In genomic region chr10:5318148-5318547, GRCh38 we compare ENCODE assay signal across 19 cellular contexts. TPM values are rescaled to one million over a fixed set of nuclear protein-coding genes. Genes with fewer than 3 reads are reported as not detected.
A peak's percentile ranks its signal among the peaks of the same experiment; 100 is the strongest.
DNase-seq lines count a peak whose midpoint lies in the region; ATAC-seq and TF ChIP-seq lines count a peak whose summit lies in the region.
"Had no signal": no experiment of that assay in that cellular context is flagged by ENCODE, and none has a peak within 500 bp of the region (broad histone marks: within the 10 kb centered on the region; RNA-seq: fewer than 3 reads in every experiment).

No MANE protein-coding gene starts in this region.

- POLR2A ChIA-PET in activated naive CD8-positive, alpha-beta T cell treated with anti-CD3 and anti-CD28 coated beads, Interleukin-2, amount 10 ng/mL, durations not matched to agents 7 days and 5 days (lab: Charles Lee): interaction anchor here (1.1 to 1.6 kb wide), 4 partner anchors 11 to 34 kb away, joined by 3 to 10 read pairs (median 4); no protein-coding TSS in a partner anchor
- POLR2A ChIA-PET in naive thymus-derived CD4-positive, alpha-beta T cell (lab: Charles Lee): interaction anchor here (0.7 to 1.7 kb wide), 10 partner anchors 9 to 152 kb away, joined by 3 to 11 read pairs (median 4); no protein-coding TSS in a partner anchor
- POLR2A ChIA-PET in WTC11 (lab: Charles Lee): no interaction called here

- H3K27me3 ChIP-seq in naive thymus-derived CD4-positive, alpha-beta T cell (ENCODE audit: control insufficient read depth in 2 of 2, insufficient read depth in 2 of 2, low read length in 2 of 2): no peaks in the 10 kb centered on the region
- H3K27me3 ChIP-seq in MG63: no peaks in the 10 kb centered on the region
- H3K27me3 ChIP-seq: esophagus squamous epithelium, heart left ventricle, upper lobe of right lung had no signal

- H3K4me3 ChIP-seq in naive thymus-derived CD4-positive, alpha-beta T cell (ENCODE audit: low read length): no peak overlapping the region
- no peak overlapping the region for H3K4me3 ChIP-seq in MG63
- H3K4me3 ChIP-seq: esophagus squamous epithelium, HAP-1, heart left ventricle, upper lobe of right lung had no signal

- peak overlapping the region; percentile 65 for H3K27ac ChIP-seq in KOPT-K1 (ENCODE audit: low read depth, low read length, poor library complexity, severe bottlenecking)
- H3K27ac ChIP-seq in naive thymus-derived CD4-positive, alpha-beta T cell (ENCODE audit: low read depth, low read length): no peak overlapping the region
- H3K27ac ChIP-seq: heart left ventricle, upper lobe of right lung had no signal

- no peak for DNase-seq in T-helper 2 cell treated with Interferon-gamma antibody and Interleukin-4, amounts not matched to agents 5 μg/mL and 100 μg/mL, for 36 hours (ENCODE audit: low spot score)
- no peak for DNase-seq in T-helper 2 cell
- no peak for DNase-seq in activated naive CD8-positive, alpha-beta T cell treated with anti-CD3 and anti-CD28 coated beads, Interleukin-2, amount 10 ng/mL, durations not matched to agents 7 days and 5 days
- DNase-seq in naive thymus-derived CD4-positive, alpha-beta T cell: no peak
- no peak for DNase-seq in MG63
- DNase-seq in WTC11 (ENCODE audit: low spot score): no peak
- no peak for DNase-seq in ecto neural progenitor cell (ENCODE audit: low spot score)
- DNase-seq: COR-L47, esophagus squamous epithelium, kidney, NCI-H774, upper lobe of right lung had no signal

- peak overlapping the region; percentile 41 for H3K4me3 Mint-ChIP-seq in T-helper 2 cell treated with Interferon-gamma antibody and Interleukin-4, amounts not matched to agents 5 μg/mL and 100 μg/mL, for 36 hours
- peak overlapping the region; percentile 53 for H3K4me3 Mint-ChIP-seq in activated naive CD8-positive, alpha-beta T cell treated with anti-CD3 and anti-CD28 coated beads, Interleukin-2, amount 10 ng/mL, durations not matched to agents 7 days and 5 days
- peak overlapping the region; percentile 60 to 81 (median 72) for H3K4me3 Mint-ChIP-seq in naive thymus-derived CD4-positive, alpha-beta T cell
- no peak overlapping the region for H3K4me3 Mint-ChIP-seq in WTC11
- H3K4me3 Mint-ChIP-seq: dendritic cell treated with granulocyte-macrophage colony-stimulating factor and Interleukin-4, amounts not matched to agents 40 ng/mL and 50 ng/mL, for 4 days had no signal

- H3K4me1 Mint-ChIP-seq in T-helper 2 cell treated with Interferon-gamma antibody and Interleukin-4, amounts not matched to agents 5 μg/mL and 100 μg/mL, for 36 hours (ENCODE audit: low read depth): peaks cover 30% of the 10 kb centered on the region
- peaks cover 47% of the 10 kb centered on the region for H3K4me1 Mint-ChIP-seq in activated naive CD8-positive, alpha-beta T cell treated with anti-CD3 and anti-CD28 coated beads, Interleukin-2, amount 10 ng/mL, durations not matched to agents 7 days and 5 days
- peaks cover 23 to 72% (median 48%) of the 10 kb centered on the region in 7 donors for H3K4me1 Mint-ChIP-seq in naive thymus-derived CD4-positive, alpha-beta T cell
- no peaks in the 10 kb centered on the region for H3K4me1 Mint-ChIP-seq in WTC11

- H3K9me3 Mint-ChIP-seq in T-helper 2 cell treated with Interferon-gamma antibody and Interleukin-4, amounts not matched to agents 5 μg/mL and 100 μg/mL, for 36 hours: peaks cover 10% of the 10 kb centered on the region
- H3K9me3 Mint-ChIP-seq in activated naive CD8-positive, alpha-beta T cell treated with anti-CD3 and anti-CD28 coated beads, Interleukin-2, amount 10 ng/mL, durations not matched to agents 7 days and 5 days: peaks cover 9% of the 10 kb centered on the region
- peaks cover 0 to 25% (median 6%) of the 10 kb centered on the region in 11 donors for H3K9me3 Mint-ChIP-seq in naive thymus-derived CD4-positive, alpha-beta T cell
- H3K9me3 Mint-ChIP-seq in WTC11: peaks cover 23% of the 10 kb centered on the region

- no peak for ATAC-seq in activated naive CD8-positive, alpha-beta T cell treated with anti-CD3 and anti-CD28 coated beads, Interleukin-2, amount 10 ng/mL, durations not matched to agents 7 days and 5 days (ENCODE audit: low read depth)
- ATAC-seq in naive thymus-derived CD4-positive, alpha-beta T cell: no peak
- ATAC-seq in WTC11: no peak
- ATAC-seq: upper lobe of right lung had no signal

- peak overlapping the region; percentile 76 for H3K27ac Mint-ChIP-seq in T-helper 2 cell treated with Interferon-gamma antibody and Interleukin-4, amounts not matched to agents 5 μg/mL and 100 μg/mL, for 36 hours
- peak overlapping the region; percentile 70 for H3K27ac Mint-ChIP-seq in activated naive CD8-positive, alpha-beta T cell treated with anti-CD3 and anti-CD28 coated beads, Interleukin-2, amount 10 ng/mL, durations not matched to agents 7 days and 5 days
- peak overlapping the region; percentile 38 to 94 (median 77) for H3K27ac Mint-ChIP-seq in naive thymus-derived CD4-positive, alpha-beta T cell
- no peak overlapping the region for H3K27ac Mint-ChIP-seq in WTC11
- H3K27ac Mint-ChIP-seq: dendritic cell treated with granulocyte-macrophage colony-stimulating factor and Interleukin-4, amounts not matched to agents 40 ng/mL and 50 ng/mL, for 4 days had no signal

- H3K9me3 ChIP-seq in KOPT-K1 (ENCODE audit: insufficient read depth, low read length, poor library complexity, severe bottlenecking): no peaks in the 10 kb centered on the region
- no peaks in the 10 kb centered on the region for H3K9me3 ChIP-seq in naive thymus-derived CD4-positive, alpha-beta T cell (ENCODE audit: control insufficient read depth in 2 of 3, low read length in 3 of 3)
- no peaks in the 10 kb centered on the region for H3K9me3 ChIP-seq in MG63
- H3K9me3 ChIP-seq: esophagus squamous epithelium, HAP-1, upper lobe of right lung had no signal

- intact Hi-C loops in naive thymus-derived CD4-positive, alpha-beta T cell (cut with micrococcal nuclease): loop anchor here in 1 of 2 donors (1.0 kb wide), 1 partner anchor 21 kb away; no protein-coding TSS in a partner anchor

- H3K36me3 Mint-ChIP-seq in T-helper 2 cell treated with Interferon-gamma antibody and Interleukin-4, amounts not matched to agents 5 μg/mL and 100 μg/mL, for 36 hours (ENCODE audit: low read depth): peaks cover 2% of the 10 kb centered on the region
- peaks cover 9% of the 10 kb centered on the region for H3K36me3 Mint-ChIP-seq in activated naive CD8-positive, alpha-beta T cell treated with anti-CD3 and anti-CD28 coated beads, Interleukin-2, amount 10 ng/mL, durations not matched to agents 7 days and 5 days
- H3K36me3 Mint-ChIP-seq in naive thymus-derived CD4-positive, alpha-beta T cell: peaks cover 0 to 16% (median 8%) of the 10 kb centered on the region in 5 donors
- H3K36me3 Mint-ChIP-seq in WTC11: peaks cover 6% of the 10 kb centered on the region

- peaks cover 18 to 19% of the 10 kb centered on the region in 2 donors for H3K4me1 ChIP-seq in naive thymus-derived CD4-positive, alpha-beta T cell (ENCODE audit: control insufficient read depth in 2 of 2, insufficient read depth in 2 of 2, low read length in 2 of 2)
- H3K4me1 ChIP-seq: HAP-1, upper lobe of right lung had no signal

- H3K36me3 ChIP-seq in KOPT-K1 (ENCODE audit: insufficient read depth, low read length) (no peaks in the 10 kb centered on the region), MG63 (no peaks in the 10 kb centered on the region)
- no peaks in the 10 kb centered on the region for H3K36me3 ChIP-seq in naive thymus-derived CD4-positive, alpha-beta T cell (ENCODE audit: control insufficient read depth in 2 of 3, insufficient read depth in 3 of 3, low read length in 3 of 3)
- H3K36me3 ChIP-seq: esophagus squamous epithelium, HAP-1, heart left ventricle, upper lobe of right lung had no signal

- TF ChIP-seq CTCF in WTC11 (IDR thresholded peaks at IDR 0.05): no peak

- CTCF ChIA-PET in naive thymus-derived CD4-positive, alpha-beta T cell (lab: Charles Lee): interaction anchor here (1.5 to 2.0 kb wide), 2 partner anchors 22 to 32 kb away, joined by 3 to 5 read pairs; no protein-coding TSS in a partner anchor
- CTCF ChIA-PET in WTC11 (lab: Charles Lee): no interaction called here

- peaks cover 2% of the 10 kb centered on the region for H3K27me3 Mint-ChIP-seq in T-helper 2 cell treated with Interferon-gamma antibody and Interleukin-4, amounts not matched to agents 5 μg/mL and 100 μg/mL, for 36 hours (ENCODE audit: low read depth)
- H3K27me3 Mint-ChIP-seq in activated naive CD8-positive, alpha-beta T cell treated with anti-CD3 and anti-CD28 coated beads, Interleukin-2, amount 10 ng/mL, durations not matched to agents 7 days and 5 days: no peaks in the 10 kb centered on the region
- H3K27me3 Mint-ChIP-seq in naive thymus-derived CD4-positive, alpha-beta T cell: no peaks in the 10 kb centered on the region
- no peaks in the 10 kb centered on the region; the same call in 1 of the 2 replicates for H3K27me3 Mint-ChIP-seq in WTC11 (ENCODE audit: low read depth)
- H3K27me3 Mint-ChIP-seq: dendritic cell treated with granulocyte-macrophage colony-stimulating factor and Interleukin-4, amounts not matched to agents 40 ng/mL and 50 ng/mL, for 4 days had no signal

TF ChIP-seq in WTC11, 78 proteins besides CTCF, POLR2A, EP300 and RAD21 (continues in another document):
- TF ChIP-seq PREB (CRISPR knock-in tag; IDR thresholded peaks at IDR 0.05; ENCODE audit: borderline replicate concordance) (no peak), SP1 (CRISPR knock-in tag; conservative IDR thresholded peaks at IDR 0.05) (no peak), ZNF232 (CRISPR knock-in tag; IDR thresholded peaks at IDR 0.05) (no peak)

RNA-seq across cellular contexts. Expression of gene UCN3, which starts 46.6 kb away (rescaled TPM):
- total RNA-seq in activated naive CD8-positive, alpha-beta T cell treated with anti-CD3 and anti-CD28 coated beads, Interleukin-2, amount 10 ng/mL, durations not matched to agents 7 days and 5 days: not detected
- not detected for total RNA-seq in naive thymus-derived CD4-positive, alpha-beta T cell
- not detected for polyA plus RNA-seq in naive thymus-derived CD4-positive, alpha-beta T cell
- total RNA-seq in MG63 (2014; rRNA removed; shearing (Covaris generic); ENCODE audit: low replicate concordance): not detected in 2 replicates
- not detected in 3 replicates for total RNA-seq in WTC11 (2021)
- total RNA-seq: A172; esophagus squamous epithelium; heart left ventricle; kidney; mesenteric fat pad; T-helper 1 cell treated with Interleukin-12 subunit alpha and Interleukin-12 subunit beta and Interleukin-4 antibody, amounts not matched to agents 30 ng/mL and 1 ng/mL, for 36 hours had no signal
- polyA plus RNA-seq: heart left ventricle had no signal
